Comparison of ENCODE assay signal across 8 cellular contexts in genomic region chr5:180290568-180291233, GRCh38. TPM values are rescaled to one million over a fixed set of nuclear protein-coding genes. Genes with fewer than 3 reads are reported as not detected.
DNase-seq lines count a peak whose midpoint lies in the region; ATAC-seq, FAIRE-seq and TF ChIP-seq lines count a peak whose summit lies in the region.

No MANE protein-coding gene starts in this region.

- peaks cover 45% of the 10 kb centered on the region for H3K4me1 Mint-ChIP-seq in activated T-cell treated with anti-CD3 and anti-CD28 coated beads, Interleukin-2, amount 50 U/mL, for 24 hours (ENCODE audit: low read depth)
- peaks cover 28% of the 10 kb centered on the region for H3K4me1 Mint-ChIP-seq in activated naive CD8-positive, alpha-beta T cell treated with anti-CD3 and anti-CD28 coated beads, Interleukin-2, amount 50 U/mL, for 24 hours

- no peak for ATAC-seq in activated naive CD8-positive, alpha-beta T cell treated with anti-CD3 and anti-CD28 coated beads, Interleukin-2, amount 50 U/mL, for 24 hours
- ATAC-seq in HepG2 (no peak), HG03457 (IDR thresholded peaks at IDR 0.05; ENCODE audit: unreplicated experiment) (no peak), omental fat pad (ENCODE audit: low FRiP score) (no peak)

- H4K20me1 ChIP-seq in HepG2 (ENCODE audit: insufficient read depth, low read length): peaks cover 11% of the 10 kb centered on the region

- H3K27me3 Mint-ChIP-seq in activated T-cell treated with anti-CD3 and anti-CD28 coated beads, Interleukin-2, amount 50 U/mL, for 24 hours: no peaks in the 10 kb centered on the region
- no peaks in the 10 kb centered on the region for H3K27me3 Mint-ChIP-seq in activated naive CD8-positive, alpha-beta T cell treated with anti-CD3 and anti-CD28 coated beads, Interleukin-2, amount 50 U/mL, for 24 hours

- H3K9me3 Mint-ChIP-seq in activated T-cell treated with anti-CD3 and anti-CD28 coated beads, Interleukin-2, amount 50 U/mL, for 24 hours: no peaks in the 10 kb centered on the region
- no peaks in the 10 kb centered on the region for H3K9me3 Mint-ChIP-seq in activated naive CD8-positive, alpha-beta T cell treated with anti-CD3 and anti-CD28 coated beads, Interleukin-2, amount 50 U/mL, for 24 hours

- no peak overlapping the region for H2AFZ ChIP-seq in HepG2 (ENCODE audit: low read length)

- H3K4me2 ChIP-seq in HepG2 (ENCODE audit: low read depth, low read length): peak overlapping the region; percentile 93

- WGBS in HepG2 (ENCODE audit: low lambda C conversion rate): 7% methylated on average over 13 of the region's 13 CpGs

- H3K4me3 ChIP-seq in HepG2 (replicated peaks in 1 of 3; ENCODE audit: insufficient read depth in 1 of 3, low read depth in 2 of 3, low read length in 3 of 3) (peak overlapping the region; percentile 67 to 94 (median 88)), tibial artery (peak overlapping the region; percentile 70 to 76)

- DNase-seq in activated T-cell treated with anti-CD3 and anti-CD28 coated beads, Interleukin-2, amount 50 U/mL, for 24 hours: no peak
- no peak for DNase-seq in activated T-cell treated with anti-CD3 and anti-CD28 coated beads, Interleukin-2, amount 50 U/mL, for 48 hours
- DNase-seq in activated naive CD8-positive, alpha-beta T cell treated with anti-CD3 and anti-CD28 coated beads, Interleukin-2, amount 50 U/mL, for 24 hours: no peak
- DNase-seq in HepG2 (ENCODE audit: low spot score) (no peak), tibial artery (no peak), omental fat pad (ENCODE audit: low spot score) (no peak), medulla oblongata (ENCODE audit: extremely low spot score) (no peak)

- in situ Hi-C loops in HepG2 (cut with HindIII; ENCODE audit: extremely low pct_ligation_motif_present, low pct_unique_long_range_greater_than_20kb): loop anchor here (5.0 to 10.0 kb wide), 2 partner anchors 37 to 184 kb away; no protein-coding TSS in a partner anchor

- H3K27ac ChIP-seq in HepG2 (ENCODE audit: extremely low read length, insufficient read depth, low read length) (no peak overlapping the region), tibial artery (peak overlapping the region; percentile 43 to 67)

- H3K4me1 ChIP-seq in HepG2 (ENCODE audit: insufficient read depth, low read length) (peaks cover 54% of the 10 kb centered on the region), tibial artery (peaks cover 0 to 37% (median 21%) of the 10 kb centered on the region in 4 donors)

- POLR2A ChIA-PET in HepG2 (lab: Yijun Ruan, JAX): no interaction called here

- TSS peak; percentile 71 for BruUV-seq in HepG2 (replicated peaks; lab: Mats Ljungman, UMichigan)

- no peak for TF ChIP-seq POLR2A in HepG2 (IDR thresholded peaks at IDR 0.05; ENCODE audit: insufficient read depth in 1 of 2, low read depth in 2 of 2, low read length in 2 of 2)

- H3K27ac Mint-ChIP-seq in activated T-cell treated with anti-CD3 and anti-CD28 coated beads, Interleukin-2, amount 50 U/mL, for 24 hours: peak overlapping the region; percentile 84
- H3K27ac Mint-ChIP-seq in activated naive CD8-positive, alpha-beta T cell treated with anti-CD3 and anti-CD28 coated beads, Interleukin-2, amount 50 U/mL, for 24 hours: peak overlapping the region; percentile 74

- no peak for TF ChIP-seq EP300 in HepG2 (IDR thresholded peaks at IDR 0.05; ENCODE audit: low read depth in 2 of 2, low read length in 2 of 2)
- TF ChIP-seq EP300 in HepG2 (CRISPR knock-in tag; IDR thresholded peaks at IDR 0.05; ENCODE audit: borderline replicate concordance): no peak

- FAIRE-seq in HepG2 (lab: Jason Lieb, UNC): no peak

- peak overlapping the region; percentile 78 for H3K9ac ChIP-seq in HepG2 (ENCODE audit: insufficient read depth, low read depth, low read length)

- H3K36me3 Mint-ChIP-seq in activated T-cell treated with anti-CD3 and anti-CD28 coated beads, Interleukin-2, amount 50 U/mL, for 24 hours (ENCODE audit: low read depth): peaks cover 29% of the 10 kb centered on the region
- peaks cover 10% of the 10 kb centered on the region for H3K36me3 Mint-ChIP-seq in activated naive CD8-positive, alpha-beta T cell treated with anti-CD3 and anti-CD28 coated beads, Interleukin-2, amount 50 U/mL, for 24 hours (ENCODE audit: low read depth)

- TF ChIP-seq RAD21 in HepG2 (CRISPR knock-in tag; IDR thresholded peaks at IDR 0.05): no peak

- no peak for TF ChIP-seq CTCF in HepG2 (CRISPR knock-in tag; IDR thresholded peaks at IDR 0.05)
- no peak for TF ChIP-seq CTCF in tibial artery (IDR thresholded peaks at IDR 0.05)
- TF ChIP-seq CTCF in omental fat pad (IDR thresholded peaks at IDR 0.05): no peak

- CTCF ChIA-PET in HepG2 (lab: Yijun Ruan, JAX; ENCODE audit: low intra/inter-chr PET ratio, low total read pairs): no interaction called here

- H3K9me3 ChIP-seq in HepG2 (ENCODE audit: low read length) (no peaks in the 10 kb centered on the region), tibial artery (no peaks in the 10 kb centered on the region)

- peaks cover 26% of the 10 kb centered on the region for H3K79me2 ChIP-seq in HepG2 (ENCODE audit: insufficient read depth, low read length)

- intact Hi-C loops in HepG2 (cut with micrococcal nuclease; ENCODE audit: unreplicated experiment) (loop anchor here (10.0 kb wide), 2 partner anchors 86 to 184 kb away; partner anchors contain the start of gene RASGEF1C), tibial artery (cut with DNase I; ENCODE audit: low total_unique reads) (loop anchor here (5.0 kb wide), 3 partner anchors 37 to 473 kb away; no protein-coding TSS in a partner anchor)

- H3K4me3 Mint-ChIP-seq in activated T-cell treated with anti-CD3 and anti-CD28 coated beads, Interleukin-2, amount 50 U/mL, for 24 hours: peak overlapping the region; percentile 88
- H3K4me3 Mint-ChIP-seq in activated naive CD8-positive, alpha-beta T cell treated with anti-CD3 and anti-CD28 coated beads, Interleukin-2, amount 50 U/mL, for 24 hours: peak overlapping the region; percentile 82

- no peaks in the 10 kb centered on the region for H3K27me3 ChIP-seq in HepG2 (ENCODE audit: control insufficient read depth in 1 of 2, insufficient read depth in 2 of 2, low read length in 2 of 2)
- H3K27me3 ChIP-seq in tibial artery: no peaks in the 10 kb centered on the region

- peaks cover 0 to 7% of the 10 kb centered on the region in 2 experiments; a peak in 1 of 5 replicates for H3K36me3 ChIP-seq in HepG2 (replicated peaks in 1 of 2; ENCODE audit: control insufficient read depth in 1 of 2, insufficient read depth in 2 of 2, low read length in 2 of 2)
- H3K36me3 ChIP-seq in tibial artery: peaks cover 0 to 9% (median 0%) of the 10 kb centered on the region in 3 donors

TF ChIP-seq in HepG2, 621 proteins besides CTCF, POLR2A, EP300 and RAD21 (continues in another document):
- TF ChIP-seq ZNF687 (CRISPR knock-in tag; IDR thresholded peaks at IDR 0.05): 0 out of 2 replicates have a peak, but pooled peaks have one; percentile 7
- no peak for TF ChIP-seq ISX (CRISPR knock-in tag; conservative IDR thresholded peaks at IDR 0.05)

RNA-seq across cellular contexts. Expression of gene MAPK9, which starts 1.2 kb away (rescaled TPM):
- total RNA-seq in HepG2 (2016; rRNA removed; fragmentation: Illumina TruSeq; extraction: Trizol) (30.1 and 30.7 TPM in 2 replicates), omental fat pad (10 to 100 TPM; 18.6 to 31.6 (median 29.6) TPM)
- total RNA-seq in HepG2 (2016; cell fraction: cytosol; rRNA removed; fragmentation: Illumina TruSeq; extraction: Trizol; ENCODE audit: low read depth): 62.8 and 71.5 TPM in 2 replicates
- 24.2 and 24.5 TPM in 2 replicates for total RNA-seq in HepG2 (2016; cell fraction: insoluble cytoplasmic fraction; rRNA removed; fragmentation: Illumina TruSeq; extraction: Trizol)
- total RNA-seq in HepG2 (2016; cell fraction: membrane; rRNA removed; fragmentation: Illumina TruSeq; extraction: Trizol): 67.1 and 68.4 TPM in 2 replicates
- total RNA-seq in HepG2 (2016; cell fraction: nucleus; rRNA removed; fragmentation: Illumina TruSeq; extraction: Trizol): 22.3 and 23.2 TPM in 2 replicates
- 37.5 and 56.1 TPM in 2 replicates for polyA plus RNA-seq in HepG2 (2011; rRNA removed)
- 23.0 and 31.2 TPM in 2 replicates for polyA plus RNA-seq in HepG2 (2011; cell fraction: cytosol; rRNA removed)
- 14.2 and 14.5 TPM in 2 replicates for polyA plus RNA-seq in HepG2 (2011; cell fraction: nucleus; rRNA removed)
- polyA plus RNA-seq in HepG2 (2012): 22.2 and 23.4 TPM in 2 replicates
- polyA plus RNA-seq in HepG2 (2016; cell fraction: cytosol; fragmentation: Illumina TruSeq; extraction: Trizol; ENCODE audit: low read depth): 53.0 and 57.8 TPM in 2 replicates
- polyA plus RNA-seq in HepG2 (2016; cell fraction: insoluble cytoplasmic fraction; fragmentation: Illumina TruSeq; extraction: Trizol; ENCODE audit: low read depth): 50.6 and 57.0 TPM in 2 replicates
- polyA plus RNA-seq in HepG2 (2016; cell fraction: membrane; fragmentation: Illumina TruSeq; extraction: Trizol; ENCODE audit: low read depth): 82.1 and 83.4 TPM in 2 replicates
- 52.9 and 54.2 TPM in 2 replicates for polyA plus RNA-seq in HepG2 (2016; cell fraction: nucleus; fragmentation: Illumina TruSeq; extraction: Trizol; ENCODE audit: insufficient read depth, low read depth)
- polyA minus RNA-seq in HepG2 (2011; rRNA and poly(A)+ RNA removed; ENCODE audit: low replicate concordance): 51.3 and 98.7 TPM in 2 replicates
- 21.4 and 22.1 TPM in 2 replicates for polyA minus RNA-seq in HepG2 (2011; cell fraction: cytosol; rRNA and poly(A)+ RNA removed)
- 25.0 and 26.0 TPM in 2 replicates for polyA minus RNA-seq in HepG2 (2011; cell fraction: nucleus; rRNA and poly(A)+ RNA removed)
